Comparison of ENCODE assay signal across 8 cellular contexts in genomic region chr5:91419571-91420537, GRCh38. TPM values are rescaled to one million over a fixed set of nuclear protein-coding genes. Genes with fewer than 3 reads are reported as not detected.
DNase-seq lines count a peak whose midpoint lies in the region; ATAC-seq, FAIRE-seq and TF ChIP-seq lines count a peak whose summit lies in the region.

No MANE protein-coding gene starts in this region.

- no peak overlapping the region for H3K27ac Mint-ChIP-seq in activated CD8-positive, alpha-beta T cell treated with anti-CD3 and anti-CD28 coated beads, Interleukin-2, amount 10 ng/mL, durations not matched to agents 7 days and 5 days
- no peak overlapping the region for H3K27ac Mint-ChIP-seq in naive B cell
- no peak overlapping the region for H3K27ac Mint-ChIP-seq in stimulated activated effector memory CD8-positive, alpha-beta T cell treated with anti-CD3 and anti-CD28 coated beads, Interleukin-12 subunit alpha, Interleukin-12 subunit beta, amount 100 ng/mL, for 72 hours

- no peak overlapping the region for H4K8ac ChIP-seq in H1 (ENCODE audit: extremely low read depth, insufficient read depth, low read length)

- TF ChIP-seq RAD21 in H1 (IDR thresholded peaks at IDR 0.05 in 1 of 2, conservative IDR thresholded peaks at IDR 0.05 in 1 of 2; ENCODE audit: low read depth in 2 of 2, low read length in 2 of 2) = peak; percentile 68 to 79

- H3K18ac ChIP-seq in H1 (ENCODE audit: extremely low read depth, low read length) = no peak overlapping the region

- H2BK120ac ChIP-seq in H1 (replicated peaks; ENCODE audit: low read depth, low read length) = no peak overlapping the region

- H3K9ac ChIP-seq in H1 (replicated peaks in 1 of 4; ENCODE audit: extremely low read depth in 1 of 4, low read depth in 3 of 4, low read length in 3 of 4) = no peak overlapping the region

- H2AFZ ChIP-seq in H1 (ENCODE audit: low read length) = no peak overlapping the region

- H3K4me1 Mint-ChIP-seq in activated CD8-positive, alpha-beta T cell treated with anti-CD3 and anti-CD28 coated beads, Interleukin-2, amount 10 ng/mL, durations not matched to agents 7 days and 5 days (ENCODE audit: low read depth) = peaks cover 3% of the 10 kb centered on the region
- H3K4me1 Mint-ChIP-seq in naive B cell = no peaks in the 10 kb centered on the region
- H3K4me1 Mint-ChIP-seq in stimulated activated effector memory CD8-positive, alpha-beta T cell treated with anti-CD3 and anti-CD28 coated beads, Interleukin-12 subunit alpha, Interleukin-12 subunit beta, amount 100 ng/mL, for 72 hours = peaks cover 7% of the 10 kb centered on the region

- H3K79me1 ChIP-seq in H1 (ENCODE audit: low read depth, low read length) = no peaks in the 10 kb centered on the region

- no peaks in the 10 kb centered on the region for H3K79me2 ChIP-seq in H1 (ENCODE audit: control insufficient read depth in 1 of 2, insufficient read depth in 2 of 2, low read length in 2 of 2)

- peak in 2 of 3 experiments; percentile 42 to 50; a peak in 3 of 4 replicates for TF ChIP-seq CTCF in H1 (IDR thresholded peaks at IDR 0.05; ENCODE audit: control extremely low read depth in 1 of 3, insufficient read depth in 1 of 3, low read depth in 1 of 3, low read length in 3 of 3)

- no peaks in the 10 kb centered on the region for H3K36me3 Mint-ChIP-seq in activated CD8-positive, alpha-beta T cell treated with anti-CD3 and anti-CD28 coated beads, Interleukin-2, amount 10 ng/mL, durations not matched to agents 7 days and 5 days (ENCODE audit: low read depth)
- H3K36me3 Mint-ChIP-seq in naive B cell = no peaks in the 10 kb centered on the region
- H3K36me3 Mint-ChIP-seq in stimulated activated effector memory CD8-positive, alpha-beta T cell treated with anti-CD3 and anti-CD28 coated beads, Interleukin-12 subunit alpha, Interleukin-12 subunit beta, amount 100 ng/mL, for 72 hours = no peaks in the 10 kb centered on the region

- no peak for TF ChIP-seq EP300 in H1 (IDR thresholded peaks at IDR 0.05; ENCODE audit: borderline replicate concordance in 1 of 2, low read depth in 2 of 2, low read length in 2 of 2)

- no peak overlapping the region for H4K91ac ChIP-seq in H1 (replicated peaks; ENCODE audit: insufficient read length, low read length)

- no peak overlapping the region for H2BK12ac ChIP-seq in H1 (ENCODE audit: low read depth, low read length)

- no peak overlapping the region for H2BK15ac ChIP-seq in H1 (ENCODE audit: low read length)

- H2AK5ac ChIP-seq in H1 (ENCODE audit: low read depth, low read length) = no peak overlapping the region

- H3K4me1 ChIP-seq in H1 (replicated peaks in 1 of 4; ENCODE audit: control insufficient read depth in 3 of 4, insufficient read depth in 4 of 4, low read length in 3 of 4) = peaks cover 0 to 3% (median under 1%) of the 10 kb centered on the region in 4 experiments; a peak in 3 of 7 replicates

- no peak overlapping the region for H3K14ac ChIP-seq in H1 (ENCODE audit: insufficient read length)

- no peaks in the 10 kb centered on the region for H3K9me3 ChIP-seq in H1 (ENCODE audit: insufficient read depth in 2 of 2, low read depth in 1 of 2, low read length in 1 of 2)

- no peak overlapping the region for H3K23ac ChIP-seq in H1 (ENCODE audit: insufficient read length)

- ATAC-seq in HG03066 (IDR thresholded peaks at IDR 0.05; ENCODE audit: low read depth, unreplicated experiment) (peak; percentile 59), naive B cell (ENCODE audit: low read depth in 2 of 2) (no peak), HG02588 (IDR thresholded peaks at IDR 0.05; ENCODE audit: unreplicated experiment) (no peak)
- no peak for ATAC-seq in activated CD8-positive, alpha-beta T cell treated with anti-CD3 and anti-CD28 coated beads, Interleukin-2, amount 10 ng/mL, durations not matched to agents 7 days and 5 days
- ATAC-seq in stimulated activated effector memory CD8-positive, alpha-beta T cell treated with anti-CD3 and anti-CD28 coated beads, Interleukin-12 subunit alpha, Interleukin-12 subunit beta, amount 100 ng/mL, for 72 hours = peak; percentile 42

- H3K9me3 Mint-ChIP-seq in activated CD8-positive, alpha-beta T cell treated with anti-CD3 and anti-CD28 coated beads, Interleukin-2, amount 10 ng/mL, durations not matched to agents 7 days and 5 days (ENCODE audit: insufficient read depth) = no peaks in the 10 kb centered on the region
- H3K9me3 Mint-ChIP-seq in naive B cell = peaks cover 0 to 6% (median 0%) of the 10 kb centered on the region in 7 donors
- H3K9me3 Mint-ChIP-seq in stimulated activated effector memory CD8-positive, alpha-beta T cell treated with anti-CD3 and anti-CD28 coated beads, Interleukin-12 subunit alpha, Interleukin-12 subunit beta, amount 100 ng/mL, for 72 hours = no peaks in the 10 kb centered on the region

- no peak overlapping the region for H2BK5ac ChIP-seq in H1 (ENCODE audit: low read depth, low read length)

- H3K4me2 ChIP-seq in H1 (ENCODE audit: insufficient read depth in 1 of 2, low read depth in 2 of 2, low read length in 2 of 2) = no peak overlapping the region

- peaks cover 2% of the 10 kb centered on the region for H3K27me3 Mint-ChIP-seq in activated CD8-positive, alpha-beta T cell treated with anti-CD3 and anti-CD28 coated beads, Interleukin-2, amount 10 ng/mL, durations not matched to agents 7 days and 5 days (ENCODE audit: low read depth)
- no peaks in the 10 kb centered on the region for H3K27me3 Mint-ChIP-seq in naive B cell

- TF ChIP-seq POLR2A in H1 (IDR thresholded peaks at IDR 0.05; ENCODE audit: control extremely low read depth in 1 of 2, low read depth in 2 of 2, low read length in 2 of 2) = no peak

- H3K27ac ChIP-seq in H1 (ENCODE audit: low read depth, low read length) = no peak overlapping the region

- no peak overlapping the region for H4K5ac ChIP-seq in H1 (ENCODE audit: insufficient read length, low read depth, low read length)

- peak; percentile 74 for FAIRE-seq in H1 (lab: Jason Lieb, UNC)

- no peak overlapping the region for H3K4ac ChIP-seq in H1 (replicated peaks; ENCODE audit: insufficient read length, low read depth, low read length)

- no peaks in the 10 kb centered on the region for H3K36me3 ChIP-seq in H1 (ENCODE audit: control insufficient read depth in 2 of 4, insufficient read depth in 4 of 4, low read length in 3 of 4)

- no peak overlapping the region for H3K4me3 Mint-ChIP-seq in activated CD8-positive, alpha-beta T cell treated with anti-CD3 and anti-CD28 coated beads, Interleukin-2, amount 10 ng/mL, durations not matched to agents 7 days and 5 days
- H3K4me3 Mint-ChIP-seq in naive B cell = no peak overlapping the region
- no peak overlapping the region for H3K4me3 Mint-ChIP-seq in stimulated activated effector memory CD8-positive, alpha-beta T cell treated with anti-CD3 and anti-CD28 coated beads, Interleukin-12 subunit alpha, Interleukin-12 subunit beta, amount 100 ng/mL, for 72 hours

- H2BK20ac ChIP-seq in H1 (ENCODE audit: low read length) = no peak overlapping the region

- peaks cover 2% of the 10 kb centered on the region; the same call in 1 of the 2 replicates for H3K23me2 ChIP-seq in H1 (ENCODE audit: low read depth, low read length)

- DNase-seq in GM04504 (ENCODE audit: low read depth) = peak; percentile 24
- peak; percentile 14 for DNase-seq in NK-92 treated with Interleukin-12 subunit alpha and Interleukin-12 subunit beta, amount 100 ng/mL, for 24 hours (lab: John Stamatoyannopoulos, UW)
- DNase-seq in activated CD8-positive, alpha-beta T cell treated with anti-CD3 and anti-CD28 coated beads, Interleukin-2, amount 10 ng/mL, durations not matched to agents 7 days and 5 days = peak; percentile 82
- peak in 1 of 2 experiments; percentile 71 for DNase-seq in H1 (ENCODE audit: low read depth in 1 of 2, low spot score in 2 of 2)
- DNase-seq in naive B cell = peak; percentile 51
- peak; percentile 55 to 82 for DNase-seq in stimulated activated effector memory CD8-positive, alpha-beta T cell treated with anti-CD3 and anti-CD28 coated beads, Interleukin-12 subunit alpha, Interleukin-12 subunit beta, amount 100 ng/mL, for 72 hours (ENCODE audit: low spot score in 2 of 2)

- POLR2A ChIA-PET in activated CD8-positive, alpha-beta T cell treated with anti-CD3 and anti-CD28 coated beads, Interleukin-2, amount 10 ng/mL, durations not matched to agents 7 days and 5 days (lab: Charles Lee) = interaction anchor here (0.6 to 1.2 kb wide), 2 partner anchors 18 to 37 kb away, joined by 4 to 7 read pairs; partner anchors contain the start of gene ARRDC3
- POLR2A ChIA-PET in H1 (lab: Charles Lee; ENCODE audit: partially characterized antibody) = interaction anchor here (0.7 to 5.4 kb wide), 5 partner anchors 13 to 322 kb away, joined by 3 to 31 read pairs (median 3); partner anchors contain the start of gene ARRDC3

- 46% methylated on average over 7 of the region's 9 CpGs; no CpG with 5 or more reads in 1 of the 2 experiments for WGBS in H1 (ENCODE audit: extremely low coverage in 1 of 2, insufficient coverage in 1 of 2, insufficient read length in 1 of 2, insufficient replicate concordance in 2 of 2, low coverage in 1 of 2, low lambda C conversion rate in 2 of 2, missing lambda C conversion rate in 1 of 2), 2 experiments

- CTCF ChIA-PET in activated CD8-positive, alpha-beta T cell treated with anti-CD3 and anti-CD28 coated beads, Interleukin-2, amount 10 ng/mL, durations not matched to agents 7 days and 5 days (lab: Charles Lee) = interaction anchor here (0.6 to 10.3 kb wide), 50 partner anchors 8 to 617 kb away, joined by 3 to 138 read pairs (median 4); partner anchors contain the start of gene ARRDC3
- CTCF ChIA-PET in H1 (lab: Charles Lee; ENCODE audit: partially characterized antibody) = interaction anchor here (0.6 to 7.2 kb wide), 52 partner anchors 10 to 1098 kb away, joined by 3 to 122 read pairs (median 4); partner anchors contain the start of gene ARRDC3

- no peak overlapping the region for H3K56ac ChIP-seq in H1 (replicated peaks; ENCODE audit: insufficient read length, low read depth, low read length)

- H3K27me3 ChIP-seq in H1 (replicated peaks in 1 of 4; ENCODE audit: control insufficient read depth in 3 of 4, extremely low read depth in 1 of 4, insufficient read depth in 3 of 4, low read length in 3 of 4) = no peaks in the 10 kb centered on the region

- no peaks in the 10 kb centered on the region for H4K20me1 ChIP-seq in H1 (replicated peaks in 1 of 2; ENCODE audit: control insufficient read depth in 1 of 2, insufficient read depth in 2 of 2, low read length in 2 of 2)

- H3K4me3 ChIP-seq in H1 (ENCODE audit: extremely low read depth in 1 of 4, insufficient read depth in 2 of 4, low read depth in 3 of 4, low read length in 4 of 4) = no peak overlapping the region

RNA-seq across cellular contexts. Expression of gene ARRDC3, which starts 36.7 kb away (rescaled TPM):
- total RNA-seq in activated CD8-positive, alpha-beta T cell treated with anti-CD3 and anti-CD28 coated beads, Interleukin-2, amount 10 ng/mL, durations not matched to agents 7 days and 5 days = 10 to 100 TPM; 36.5 to 37.1 TPM
- total RNA-seq in H1 (2021; fragmentation: NEBNext Ultra II Directional; extraction: Animal tissue kit (Norgen Biotek cat#: 25700)) = 5.4 and 5.7 TPM in 2 replicates
- polyA plus RNA-seq in H1 (2011; rRNA removed) = 1.1 and 2.9 TPM in 2 replicates
- polyA plus RNA-seq in H1 (2011; cell fraction: cytosol; rRNA removed) = 2.7 TPM
- 1.6 TPM for polyA plus RNA-seq in H1 (2011; cell fraction: nucleus; rRNA removed)
- 3.4 to 7.6 TPM (median 3.7 TPM) in 4 replicates for polyA plus RNA-seq in H1 (2012, experiment 1 of 2)
- 0.16 TPM for polyA plus RNA-seq in H1 (2012, experiment 2 of 2)
- polyA plus RNA-seq in H1 (2013, experiment 1 of 2) = 2.4 TPM
- 2.2 TPM for polyA plus RNA-seq in H1 (2013, experiment 2 of 2)
- polyA minus RNA-seq in H1 (2011; rRNA and poly(A)+ RNA removed) = 12.9 and 17.0 TPM in 2 replicates
- polyA minus RNA-seq in H1 (2011; cell fraction: cytosol; rRNA and poly(A)+ RNA removed) = 12.3 TPM
- 29.4 TPM for polyA minus RNA-seq in H1 (2011; cell fraction: nucleus; rRNA and poly(A)+ RNA removed)
- 100 to 1,000 TPM in 3 of 6 donors, 10 to 100 TPM in 3; 89.2 to 201 (median 112) TPM for polyA plus RNA-seq in naive B cell (ENCODE audit: low read depth in 6 of 6)

Comparison
In these comparisons a context has a peak if more than half of its experiments do, and no peak if none do; other contexts are left out.
1. ATAC-seq: peak in HG03066 (single experiment) and stimulated activated effector memory CD8-positive, alpha-beta T cell treated with anti-CD3 and anti-CD28 coated beads, Interleukin-12 subunit alpha, Interleukin-12 subunit beta, amount 100 ng/mL, for 72 hours (single experiment); none in activated CD8-positive, alpha-beta T cell treated with anti-CD3 and anti-CD28 coated beads, Interleukin-2, amount 10 ng/mL, durations not matched to agents 7 days and 5 days (single experiment), naive B cell (0 of 2) and HG02588 (single experiment).